In the genomic region with DNA sequence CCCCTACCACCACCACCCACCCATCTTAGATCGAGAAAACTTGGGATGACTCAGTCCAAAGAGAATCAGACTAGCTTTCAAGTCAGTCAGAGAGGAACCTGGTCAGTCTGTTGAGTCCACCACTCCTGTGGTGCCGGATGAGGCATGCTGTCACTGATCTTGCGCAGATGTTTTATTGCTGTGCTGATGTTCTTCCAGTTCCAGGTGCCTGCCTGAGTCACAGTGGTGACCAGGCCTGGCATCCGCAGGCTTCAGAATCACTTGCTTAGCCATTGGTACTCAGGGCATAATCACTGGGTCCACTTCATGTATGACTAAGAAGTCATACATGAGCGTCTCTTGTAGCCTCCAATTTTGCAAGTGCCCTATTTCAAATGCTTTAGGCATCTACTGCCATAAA, we compare ENCODE assay signal across 17 cellular contexts.
"Had no signal": no experiment of that assay in that cellular context is flagged by ENCODE, and none has a peak within 500 bp of the region (broad histone marks: within the 10 kb centered on the region; RNA-seq: fewer than 3 reads in every experiment).

No MANE protein-coding gene starts in this region.

- H3K4me3 Mint-ChIP-seq: activated CD8-positive, alpha-beta T cell treated with anti-CD3 and anti-CD28 coated beads, Interleukin-2, amount 10 ng/mL, durations not matched to agents 7 days and 5 days; activated naive CD8-positive, alpha-beta T cell; naive thymus-derived CD4-positive, alpha-beta T cell; stimulated activated memory B cell treated with anti-CD40 and anti-IgM and Interleukin-4, amounts not matched to agents 10 μg/mL and 1 μg/mL and 100 μg/mL, for 72 hours; type B pancreatic cell had no signal

- H3K36me3 Mint-ChIP-seq: activated naive CD8-positive, alpha-beta T cell; naive thymus-derived CD4-positive, alpha-beta T cell; stimulated activated memory B cell treated with anti-CD40 and anti-IgM and Interleukin-4, amounts not matched to agents 10 μg/mL and 1 μg/mL and 100 μg/mL, for 72 hours; type B pancreatic cell had no signal

- DNase-seq: activated CD4-positive, alpha-beta T cell treated with anti-CD3 and anti-CD28 coated beads for 1 hour; activated CD4-positive, alpha-beta T cell treated with anti-CD3 and anti-CD28 coated beads, Interleukin-2, amount 50 U/mL, for 1 hour; activated CD8-positive, alpha-beta T cell treated with anti-CD3 and anti-CD28 coated beads, Interleukin-2, amount 10 ng/mL, durations not matched to agents 7 days and 5 days; erythroblast; foreskin melanocyte; kidney; left lung; naive thymus-derived CD4-positive, alpha-beta T cell; sigmoid colon; stimulated activated CD4-positive, alpha-beta T cell treated with anti-CD3 and anti-CD28 coated beads, Interleukin-15, amount 100 ng/mL, for 24 hours; T-helper 1 cell had no signal

- H3K27ac Mint-ChIP-seq: activated CD8-positive, alpha-beta T cell treated with anti-CD3 and anti-CD28 coated beads, Interleukin-2, amount 10 ng/mL, durations not matched to agents 7 days and 5 days; activated naive CD8-positive, alpha-beta T cell; naive thymus-derived CD4-positive, alpha-beta T cell; stimulated activated memory B cell treated with anti-CD40 and anti-IgM and Interleukin-4, amounts not matched to agents 10 μg/mL and 1 μg/mL and 100 μg/mL, for 72 hours; type B pancreatic cell had no signal

- H3K27me3 Mint-ChIP-seq: activated naive CD8-positive, alpha-beta T cell; stimulated activated memory B cell treated with anti-CD40 and anti-IgM and Interleukin-4, amounts not matched to agents 10 μg/mL and 1 μg/mL and 100 μg/mL, for 72 hours; type B pancreatic cell had no signal

- H3K9me3 Mint-ChIP-seq: stimulated activated memory B cell treated with anti-CD40 and anti-IgM and Interleukin-4, amounts not matched to agents 10 μg/mL and 1 μg/mL and 100 μg/mL, for 72 hours; type B pancreatic cell had no signal

- H3K4me1 Mint-ChIP-seq: naive thymus-derived CD4-positive, alpha-beta T cell; stimulated activated memory B cell treated with anti-CD40 and anti-IgM and Interleukin-4, amounts not matched to agents 10 μg/mL and 1 μg/mL and 100 μg/mL, for 72 hours had no signal

- H3K4me3 ChIP-seq: cardiac muscle cell, left lung, lung, sigmoid colon, smooth muscle cell had no signal

- H3K27ac ChIP-seq: cardiac muscle cell, left lung, sigmoid colon had no signal

- H3K36me3 ChIP-seq: cardiac muscle cell, left lung, sigmoid colon had no signal

- H3K9me3 ChIP-seq: left lung, sigmoid colon had no signal

- H3K27me3 ChIP-seq: cardiac muscle cell, left lung, sigmoid colon had no signal

- H3K4me2 ChIP-seq: smooth muscle cell had no signal

- ATAC-seq: activated CD8-positive, alpha-beta T cell treated with anti-CD3 and anti-CD28 coated beads, Interleukin-2, amount 10 ng/mL, durations not matched to agents 7 days and 5 days; left lung; naive thymus-derived CD4-positive, alpha-beta T cell; stimulated activated memory B cell treated with anti-CD40 and anti-IgM and Interleukin-4, amounts not matched to agents 10 μg/mL and 1 μg/mL and 100 μg/mL, for 72 hours had no signal

- H3K4me1 ChIP-seq: left lung had no signal
